ENCODE assay signal across 24 cellular contexts in genomic region chr1:246213036-246213435, GRCh38.
"Had no signal": no experiment of that assay in that cellular context is flagged by ENCODE, and none has a peak within 500 bp of the region (broad histone marks: within the 10 kb centered on the region; RNA-seq: fewer than 3 reads in every experiment).

No MANE protein-coding gene starts in this region.

- H3K4me1 ChIP-seq: adrenal gland, SJCRH30 had no signal

- H3K9me3 Mint-ChIP-seq: WTC11 had no signal

- H3K9ac ChIP-seq: SK-N-SH had no signal

- H3K27me3 ChIP-seq: adrenal gland, SJCRH30 had no signal

- DNase-seq: activated CD4-positive, alpha-beta T cell treated with anti-CD3 and anti-CD28 coated beads for 48 hours; activated CD4-positive, alpha-beta T cell treated with anti-CD3 and anti-CD28 coated beads, Interleukin-2, amount 50 U/mL, for 4 hours; activated CD4-positive, CD25-positive, alpha-beta regulatory T cell treated with anti-CD3 and anti-CD28 coated beads, Interleukin-2, amount 50 U/mL, for 72 hours; activated CD8-positive, alpha-beta memory T cell treated with anti-CD3 and anti-CD28 coated beads, Interleukin-2, amount 50 U/mL, for 48 hours; activated CD8-positive, alpha-beta T cell treated with anti-CD3 and anti-CD28 coated beads, Interleukin-2, amount 10 ng/mL, durations not matched to agents 7 days and 5 days; activated naive CD4-positive, alpha-beta T cell treated with anti-CD3 and anti-CD28 coated beads, Interleukin-2, amount 50 U/mL, for 16 hours; activated naive CD8-positive, alpha-beta T cell treated with anti-CD3 and anti-CD28 coated beads, Interleukin-2, amount 10 ng/mL, durations not matched to agents 7 days and 5 days; activated T-cell treated with anti-CD3 and anti-CD28 coated beads, Interleukin-2, amount 50 U/mL, for 1 hour; adrenal gland; anterior cingulate cortex; cerebellar nuclear complex; MV-4-11; NCI-H1436; NCI-H1694 treated with DMSO at 0.1 percent for 48 hours; NCI-H2029 treated with DMSO at 0.1 percent for 48 hours; NCI-H446 treated with DMSO at 0.1 percent for 48 hours; NCI-H524 treated with DMSO at 0.1 percent for 48 hours; NCI-H82; Right ventricle myocardium superior; SJCRH30; SK-N-SH had no signal

- FAIRE-seq: colon had no signal

- H3K4me3 ChIP-seq: adrenal gland, SJCRH30 had no signal

- H3K27me3 Mint-ChIP-seq: activated naive CD8-positive, alpha-beta T cell treated with anti-CD3 and anti-CD28 coated beads, Interleukin-2, amount 10 ng/mL, durations not matched to agents 7 days and 5 days had no signal

- H3K27ac ChIP-seq: adrenal gland, RWPE1, SJCRH30 had no signal

- H3K4me2 ChIP-seq: SK-N-SH had no signal

- H3K36me3 Mint-ChIP-seq: WTC11 had no signal

- H3K9me3 ChIP-seq: adrenal gland, SJCRH30, SK-N-SH had no signal

- H3K4me3 Mint-ChIP-seq: activated CD8-positive, alpha-beta T cell treated with anti-CD3 and anti-CD28 coated beads, Interleukin-2, amount 10 ng/mL, durations not matched to agents 7 days and 5 days; activated naive CD8-positive, alpha-beta T cell treated with anti-CD3 and anti-CD28 coated beads, Interleukin-2, amount 10 ng/mL, durations not matched to agents 7 days and 5 days; WTC11 had no signal

- H3K36me3 ChIP-seq: adrenal gland, SJCRH30 had no signal

- H3K4me1 Mint-ChIP-seq: activated naive CD8-positive, alpha-beta T cell treated with anti-CD3 and anti-CD28 coated beads, Interleukin-2, amount 10 ng/mL, durations not matched to agents 7 days and 5 days had no signal

- H3K27ac Mint-ChIP-seq: activated CD8-positive, alpha-beta T cell treated with anti-CD3 and anti-CD28 coated beads, Interleukin-2, amount 10 ng/mL, durations not matched to agents 7 days and 5 days; activated naive CD8-positive, alpha-beta T cell treated with anti-CD3 and anti-CD28 coated beads, Interleukin-2, amount 10 ng/mL, durations not matched to agents 7 days and 5 days; WTC11 had no signal
